Comparison of ENCODE assay signal across 1 cellular context in the genomic region with DNA sequence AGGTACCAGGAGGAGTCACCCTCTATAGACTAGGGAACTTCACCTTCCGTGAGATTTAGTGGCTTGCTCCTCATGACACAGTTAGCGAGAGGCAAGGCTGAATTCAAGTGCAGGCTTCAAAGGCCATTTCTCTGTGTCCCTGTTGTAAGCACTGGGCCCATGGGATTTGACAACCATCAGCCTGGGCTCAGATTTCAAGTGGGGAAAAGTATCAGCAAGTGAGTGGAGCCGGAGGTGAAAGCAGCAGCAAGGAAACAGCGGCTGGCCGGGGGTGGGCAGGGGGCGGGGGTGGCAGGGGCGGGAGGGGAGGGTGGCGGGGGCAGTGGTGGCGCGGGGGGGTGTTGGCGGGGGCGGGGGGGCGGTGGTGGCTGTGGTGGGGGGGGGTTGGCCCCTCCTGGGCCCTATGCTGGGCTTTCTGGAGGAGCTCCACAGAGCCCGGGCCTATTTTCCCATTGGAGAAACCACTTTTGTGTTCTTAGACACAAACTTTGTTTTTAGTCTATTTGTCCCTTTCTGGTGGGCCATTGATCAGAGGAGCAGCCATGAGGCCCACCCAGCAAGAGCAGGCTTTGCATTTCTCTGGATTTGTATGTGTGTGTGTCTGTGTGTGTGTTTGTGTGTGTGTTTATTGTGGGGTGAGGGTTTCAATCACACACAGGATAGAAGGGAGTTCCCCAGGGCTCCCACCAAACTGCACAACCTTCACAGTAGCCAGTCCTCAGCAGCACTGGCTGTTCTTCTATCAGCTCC.
TF ChIP-seq lines count a peak whose summit lies in the region.

No MANE protein-coding gene starts in this region.

TF ChIP-seq in SK-N-SH treated with all-trans-retinoic acid at 6 μM for 48 hours, 23 proteins besides CTCF, POLR2A, EP300 and RAD21 (continued from another document):
- TF ChIP-seq, protein P1, sequence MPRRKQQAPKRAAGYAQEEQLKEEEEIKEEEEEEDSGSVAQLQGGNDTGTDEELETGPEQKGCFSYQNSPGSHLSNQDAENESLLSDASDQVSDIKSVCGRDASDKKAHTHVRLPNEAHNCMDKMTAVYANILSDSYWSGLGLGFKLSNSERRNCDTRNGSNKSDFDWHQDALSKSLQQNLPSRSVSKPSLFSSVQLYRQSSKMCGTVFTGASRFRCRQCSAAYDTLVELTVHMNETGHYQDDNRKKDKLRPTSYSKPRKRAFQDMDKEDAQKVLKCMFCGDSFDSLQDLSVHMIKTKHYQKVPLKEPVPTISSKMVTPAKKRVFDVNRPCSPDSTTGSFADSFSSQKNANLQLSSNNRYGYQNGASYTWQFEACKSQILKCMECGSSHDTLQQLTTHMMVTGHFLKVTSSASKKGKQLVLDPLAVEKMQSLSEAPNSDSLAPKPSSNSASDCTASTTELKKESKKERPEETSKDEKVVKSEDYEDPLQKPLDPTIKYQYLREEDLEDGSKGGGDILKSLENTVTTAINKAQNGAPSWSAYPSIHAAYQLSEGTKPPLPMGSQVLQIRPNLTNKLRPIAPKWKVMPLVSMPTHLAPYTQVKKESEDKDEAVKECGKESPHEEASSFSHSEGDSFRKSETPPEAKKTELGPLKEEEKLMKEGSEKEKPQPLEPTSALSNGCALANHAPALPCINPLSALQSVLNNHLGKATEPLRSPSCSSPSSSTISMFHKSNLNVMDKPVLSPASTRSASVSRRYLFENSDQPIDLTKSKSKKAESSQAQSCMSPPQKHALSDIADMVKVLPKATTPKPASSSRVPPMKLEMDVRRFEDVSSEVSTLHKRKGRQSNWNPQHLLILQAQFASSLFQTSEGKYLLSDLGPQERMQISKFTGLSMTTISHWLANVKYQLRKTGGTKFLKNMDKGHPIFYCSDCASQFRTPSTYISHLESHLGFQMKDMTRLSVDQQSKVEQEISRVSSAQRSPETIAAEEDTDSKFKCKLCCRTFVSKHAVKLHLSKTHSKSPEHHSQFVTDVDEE (CRISPR knock-in tag; IDR thresholded peaks at IDR 0.05) = no peak
- TF ChIP-seq ZC3H10 (CRISPR knock-in tag; IDR thresholded peaks at IDR 0.05) (no peak), RARB (CRISPR knock-in tag; IDR thresholded peaks at IDR 0.05) (no peak), TOX (CRISPR knock-in tag; IDR thresholded peaks at IDR 0.05; ENCODE audit: borderline replicate concordance) (no peak), ZNF565 (CRISPR knock-in tag; conservative IDR thresholded peaks at IDR 0.05; ENCODE audit: low read depth) (no peak), ZFP3 (CRISPR knock-in tag; IDR thresholded peaks at IDR 0.05) (no peak), GLIS3 (CRISPR knock-in tag; IDR thresholded peaks at IDR 0.05) (no peak), CSDC2 (CRISPR knock-in tag; IDR thresholded peaks at IDR 0.05) (no peak)
- TF ChIP-seq, protein P2, sequence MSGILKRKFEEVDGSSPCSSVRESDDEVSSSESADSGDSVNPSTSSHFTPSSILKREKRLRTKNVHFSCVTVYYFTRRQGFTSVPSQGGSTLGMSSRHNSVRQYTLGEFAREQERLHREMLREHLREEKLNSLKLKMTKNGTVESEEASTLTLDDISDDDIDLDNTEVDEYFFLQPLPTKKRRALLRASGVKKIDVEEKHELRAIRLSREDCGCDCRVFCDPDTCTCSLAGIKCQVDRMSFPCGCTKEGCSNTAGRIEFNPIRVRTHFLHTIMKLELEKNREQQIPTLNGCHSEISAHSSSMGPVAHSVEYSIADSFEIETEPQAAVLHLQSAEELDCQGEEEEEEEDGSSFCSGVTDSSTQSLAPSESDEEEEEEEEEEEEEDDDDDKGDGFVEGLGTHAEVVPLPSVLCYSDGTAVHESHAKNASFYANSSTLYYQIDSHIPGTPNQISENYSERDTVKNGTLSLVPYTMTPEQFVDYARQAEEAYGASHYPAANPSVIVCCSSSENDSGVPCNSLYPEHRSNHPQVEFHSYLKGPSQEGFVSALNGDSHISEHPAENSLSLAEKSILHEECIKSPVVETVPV (CRISPR knock-in tag; IDR thresholded peaks at IDR 0.05) = no peak
